Comparison of ENCODE assay signal across 9 cellular contexts in the genomic region with DNA sequence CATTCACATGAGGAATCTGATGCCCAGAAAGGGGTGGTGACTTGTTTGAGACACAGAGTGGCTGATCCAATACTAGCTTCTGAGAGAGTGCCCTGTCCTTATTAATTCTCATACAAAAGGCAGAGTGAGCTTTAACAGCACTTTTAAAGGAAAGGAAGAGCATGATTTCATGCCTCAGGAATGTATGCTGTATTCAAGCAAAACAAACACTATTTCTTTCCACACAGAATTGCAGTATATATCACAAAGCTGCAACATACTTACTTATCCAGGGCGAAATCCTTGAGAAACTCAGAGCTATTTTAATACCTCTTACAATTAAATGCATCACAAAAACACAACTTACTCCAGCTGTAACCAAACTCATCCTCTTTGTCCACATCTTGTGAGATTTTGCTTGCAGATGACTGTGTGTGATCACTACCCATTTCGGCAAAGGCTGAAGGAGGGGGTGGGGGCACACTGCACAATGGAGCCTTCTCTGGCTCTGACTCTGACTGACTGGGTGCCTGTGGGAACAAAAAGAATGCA.
DNase-seq lines count a peak whose midpoint lies in the region; ATAC-seq, FAIRE-seq and TF ChIP-seq lines count a peak whose summit lies in the region.
"Had no signal": no experiment of that assay in that cellular context is flagged by ENCODE, and none has a peak within 500 bp of the region (broad histone marks: within the 10 kb centered on the region; RNA-seq: fewer than 3 reads in every experiment).

No MANE protein-coding gene starts in this region.

- no peak for TF ChIP-seq POLR2A in GM18505 (IDR thresholded peaks at IDR 0.05; ENCODE audit: borderline replicate concordance, extremely low read depth, insufficient read depth, insufficient read length)

- TF ChIP-seq CTCF in bronchial epithelial cell (IDR thresholded peaks at IDR 0.05; ENCODE audit: insufficient read depth, low read length, severe bottlenecking), result no peak

- no peak for ATAC-seq in GM18505 (IDR thresholded peaks at IDR 0.05; ENCODE audit: unreplicated experiment)
- no peak for ATAC-seq in HG03196 (IDR thresholded peaks at IDR 0.05; ENCODE audit: unreplicated experiment)

- no peak overlapping the region for H3K4me3 ChIP-seq in bronchial epithelial cell (ENCODE audit: low read depth, low read length)

- DNase-seq in DMS53 (lab: John Stamatoyannopoulos, UW) (peak; percentile 0), DMS53 treated with DMSO at 0.1 percent for 48 hours (lab: John Stamatoyannopoulos, UW; ENCODE audit: unreplicated experiment) (no peak), bronchial epithelial cell (ENCODE audit: low read depth) (peak; percentile 90), left kidney (ENCODE audit: low read depth, low spot score) (peak; percentile 46), NCI-H524 (lab: John Stamatoyannopoulos, UW) (no peak), LoVo (ENCODE audit: low spot score) (no peak)
- DNase-seq: central memory CD4-positive, alpha-beta T cell had no signal

- no peak for FAIRE-seq in bronchial epithelial cell (lab: Jason Lieb, UNC)

- H3K36me3 ChIP-seq in bronchial epithelial cell (ENCODE audit: control insufficient read depth, insufficient read depth, low read length), result peaks cover 1% of the 10 kb centered on the region

- no peaks in the 10 kb centered on the region for H3K27me3 ChIP-seq in bronchial epithelial cell (ENCODE audit: control insufficient read depth, insufficient read depth, low read length)

Comparison
In these comparisons a context has a peak if more than half of its experiments do, and no peak if none do; other contexts are left out.
1. DNase-seq: peak in DMS53 (single experiment), bronchial epithelial cell (single experiment) and left kidney (single experiment); none in DMS53 treated with DMSO at 0.1 percent for 48 hours (single experiment), NCI-H524 (0 of 2) and LoVo (single experiment).